In genomic region chr5:16406630-16407029, GRCh38 we compare ENCODE assay signal across 21 cellular contexts.
"Had no signal": no experiment of that assay in that cellular context is flagged by ENCODE, and none has a peak within 500 bp of the region (broad histone marks: within the 10 kb centered on the region; RNA-seq: fewer than 3 reads in every experiment).

No MANE protein-coding gene starts in this region.

- H3K79me2 ChIP-seq: hepatocyte had no signal

- H3K27me3 ChIP-seq: gastroesophageal sphincter, hepatocyte, spleen, suprapubic skin, tibial artery had no signal

- H3K27ac ChIP-seq: gastroesophageal sphincter, hepatocyte, spleen, suprapubic skin, tibial artery had no signal

- H3K36me3 ChIP-seq: gastroesophageal sphincter, spleen, suprapubic skin, tibial artery had no signal

- H3K9me3 ChIP-seq: gastroesophageal sphincter, spleen, suprapubic skin, tibial artery had no signal

- H3K4me1 ChIP-seq: gastroesophageal sphincter, spleen, suprapubic skin, tibial artery had no signal

- H2AFZ ChIP-seq: hepatocyte had no signal

- H3K4me2 ChIP-seq: hepatocyte had no signal

- ATAC-seq: activated CD8-positive, alpha-beta memory T cell treated with anti-CD3 and anti-CD28 coated beads, Interleukin-2, amount 10 ng/mL, durations not matched to agents 7 days and 5 days; activated CD8-positive, alpha-beta T cell treated with anti-CD3 and anti-CD28 coated beads, Interleukin-2, amount 10 ng/mL, durations not matched to agents 7 days and 5 days; activated naive CD8-positive, alpha-beta T cell treated with anti-CD3 and anti-CD28 coated beads, Interleukin-2, amount 50 U/mL, for 24 hours; effector memory CD8-positive, alpha-beta T cell; gastroesophageal sphincter; left ventricle myocardium superior; right cardiac atrium had no signal

- DNase-seq: activated B cell treated with CpG ODN at 0.5 μM for 24 hours; activated CD4-positive, alpha-beta T cell treated with anti-CD3 and anti-CD28 coated beads, Interleukin-2, amount 50 U/mL, for 1 hour; activated CD8-positive, alpha-beta memory T cell treated with anti-CD3 and anti-CD28 coated beads, Interleukin-2, amount 10 ng/mL, durations not matched to agents 7 days and 5 days; activated CD8-positive, alpha-beta T cell treated with anti-CD3 and anti-CD28 coated beads, Interleukin-2, amount 10 ng/mL, durations not matched to agents 7 days and 5 days; activated naive CD8-positive, alpha-beta T cell treated with anti-CD3 and anti-CD28 coated beads, Interleukin-2, amount 50 U/mL, for 24 hours; activated T-cell treated with anti-CD3 and anti-CD28 coated beads, Interleukin-2, amount 50 U/mL, for 48 hours; amygdala; caudate nucleus; cortex of kidney; effector memory CD8-positive, alpha-beta T cell; erythroblast; islet precursor cell; left ventricle myocardium superior; posterior cingulate gyrus; right cardiac atrium; spleen; stimulated activated naive CD4-positive, alpha-beta T cell; tibial artery had no signal

- H3K4me3 ChIP-seq: gastroesophageal sphincter, hepatocyte, spleen, suprapubic skin, tibial artery had no signal
